In genomic region chr2:7744827-7745226, GRCh38 we compare ENCODE assay signal across 13 cellular contexts.
A peak's percentile ranks its signal among the peaks of the same experiment; 100 is the strongest.
DNase-seq lines count a peak whose midpoint lies in the region; ATAC-seq, FAIRE-seq and TF ChIP-seq lines count a peak whose summit lies in the region.
"Had no signal": no experiment of that assay in that cellular context is flagged by ENCODE, and none has a peak within 500 bp of the region (broad histone marks: within the 10 kb centered on the region; RNA-seq: fewer than 3 reads in every experiment).

No MANE protein-coding gene starts in this region.

- no TSS peak for BruUV-seq in HepG2 (replicated peaks; lab: Mats Ljungman, UMichigan)

- H3K27me3 ChIP-seq in right lobe of liver (no peaks in the 10 kb centered on the region), HepG2 (ENCODE audit: control insufficient read depth in 1 of 2, insufficient read depth in 2 of 2, low read length in 2 of 2) (no peaks in the 10 kb centered on the region)
- H3K27me3 ChIP-seq: BLaER1 treated with 17β-estradiol and CSF1 and Interleukin-3, amounts not matched to agents 10 nM and 100 nM; left lung; neutrophil had no signal

- H3K4me2 ChIP-seq in HepG2 (ENCODE audit: low read depth, low read length), result no peak overlapping the region
- H3K4me2 ChIP-seq: BLaER1 treated with 17β-estradiol and CSF1 and Interleukin-3, amounts not matched to agents 10 nM and 100 nM had no signal

- H3K4me1 Mint-ChIP-seq in T-helper 2 cell treated with Interferon-gamma antibody and Interleukin-4, amounts not matched to agents 5 μg/mL and 100 μg/mL, for 36 hours (ENCODE audit: low read depth), result peaks cover 16% of the 10 kb centered on the region
- no peaks in the 10 kb centered on the region for H3K4me1 Mint-ChIP-seq in type B pancreatic cell (ENCODE audit: unreplicated experiment)

- no peaks in the 10 kb centered on the region for H3K79me2 ChIP-seq in HepG2 (ENCODE audit: insufficient read depth, low read length)

- TF ChIP-seq RAD21 in HepG2 (CRISPR knock-in tag; IDR thresholded peaks at IDR 0.05), result no peak

- H3K27me3 Mint-ChIP-seq in T-helper 2 cell treated with Interferon-gamma antibody and Interleukin-4, amounts not matched to agents 5 μg/mL and 100 μg/mL, for 36 hours (ENCODE audit: low read depth), result no peaks in the 10 kb centered on the region
- no peaks in the 10 kb centered on the region for H3K27me3 Mint-ChIP-seq in type B pancreatic cell

- H3K36me3 Mint-ChIP-seq in T-helper 2 cell treated with Interferon-gamma antibody and Interleukin-4, amounts not matched to agents 5 μg/mL and 100 μg/mL, for 36 hours (ENCODE audit: low read depth), result peaks cover 77% of the 10 kb centered on the region
- no peaks in the 10 kb centered on the region for H3K36me3 Mint-ChIP-seq in type B pancreatic cell

- ATAC-seq in right lobe of liver, result peak; percentile 25 to 62 (median 50)
- ATAC-seq in HepG2, result no peak
- peak; percentile 85 for ATAC-seq in stimulated activated naive CD8-positive, alpha-beta T cell treated with anti-CD3 and anti-CD28 coated beads, Interleukin-15, Interleukin-2, amounts not matched to agents 100 U/mL and 50 U/mL, for 24 hours
- ATAC-seq: left lung had no signal

- WGBS in right lobe of liver (ENCODE audit: insufficient coverage, low coverage, low lambda C conversion rate, missing lambda C conversion rate), result 51% methylated on average over 5 of the region's 5 CpGs
- 15% methylated on average over 5 of the region's 5 CpGs for WGBS in HepG2 (ENCODE audit: low lambda C conversion rate)

- H3K27ac ChIP-seq in right lobe of liver (no peak overlapping the region), HepG2 (ENCODE audit: extremely low read length, insufficient read depth, low read length) (no peak overlapping the region)
- H3K27ac ChIP-seq: BLaER1 treated with 17β-estradiol and CSF1 and Interleukin-3, amounts not matched to agents 10 nM and 100 nM; heart right ventricle; left lung; neutrophil had no signal

- no peak overlapping the region for H3K9ac ChIP-seq in HepG2 (ENCODE audit: insufficient read depth, low read depth, low read length)
- H3K9ac ChIP-seq: BLaER1 treated with 17β-estradiol and CSF1 and Interleukin-3, amounts not matched to agents 10 nM and 100 nM had no signal

- TF ChIP-seq POLR2A in right lobe of liver (IDR thresholded peaks at IDR 0.05) (no peak), HepG2 (IDR thresholded peaks at IDR 0.05; ENCODE audit: insufficient read depth in 1 of 2, low read depth in 2 of 2, low read length in 2 of 2) (no peak)

- TF ChIP-seq CTCF in right lobe of liver (IDR thresholded peaks at IDR 0.05) (no peak), HepG2 (CRISPR knock-in tag; IDR thresholded peaks at IDR 0.05) (no peak), type B pancreatic cell (conservative IDR thresholded peaks at IDR 0.05) (no peak)

- intact Hi-C loops in right lobe of liver (cut with DNase I) (no loop called here), HepG2 (cut with micrococcal nuclease; ENCODE audit: unreplicated experiment) (no loop called here)

- H4K20me1 ChIP-seq in HepG2 (ENCODE audit: insufficient read depth, low read length), result no peaks in the 10 kb centered on the region
- H4K20me1 ChIP-seq: BLaER1 treated with 17β-estradiol and CSF1 and Interleukin-3, amounts not matched to agents 10 nM and 100 nM had no signal

- CTCF ChIA-PET in HepG2 (lab: Yijun Ruan, JAX; ENCODE audit: low intra/inter-chr PET ratio, low total read pairs), result no interaction called here

- H2AFZ ChIP-seq in HepG2 (ENCODE audit: low read length), result no peak overlapping the region

- H3K36me3 ChIP-seq in right lobe of liver (no peaks in the 10 kb centered on the region), HepG2 (replicated peaks in 1 of 2; ENCODE audit: control insufficient read depth in 1 of 2, insufficient read depth in 2 of 2, low read length in 2 of 2) (no peaks in the 10 kb centered on the region)
- H3K36me3 ChIP-seq: BLaER1 treated with 17β-estradiol and CSF1 and Interleukin-3, amounts not matched to agents 10 nM and 100 nM; heart right ventricle; left lung; neutrophil had no signal

- H3K4me1 ChIP-seq in right lobe of liver (peaks cover 0 to 10% (median 0%) of the 10 kb centered on the region in 4 donors), HepG2 (ENCODE audit: insufficient read depth, low read length) (no peaks in the 10 kb centered on the region)
- H3K4me1 ChIP-seq: heart right ventricle, left lung had no signal

- H3K4me3 ChIP-seq in right lobe of liver, result no peak overlapping the region
- H3K4me3 ChIP-seq in HepG2 (replicated peaks in 1 of 3; ENCODE audit: insufficient read depth in 1 of 3, low read depth in 2 of 3, low read length in 3 of 3), result no peak overlapping the region
- H3K4me3 ChIP-seq: BLaER1 treated with 17β-estradiol and CSF1 and Interleukin-3, amounts not matched to agents 10 nM and 100 nM; heart right ventricle; left lung had no signal

- POLR2A ChIA-PET in HepG2 (lab: Yijun Ruan, JAX), result no interaction called here

- no peak for DNase-seq in right lobe of liver
- no peak for DNase-seq in HepG2 (ENCODE audit: low spot score)
- DNase-seq in T-helper 2 cell treated with Interferon-gamma antibody and Interleukin-4, amounts not matched to agents 5 μg/mL and 100 μg/mL, for 36 hours (ENCODE audit: low spot score), result peak; percentile 46
- peak; percentile 12 for DNase-seq in effector CD4-positive, alpha-beta T cell
- peak; percentile 54 for DNase-seq in stimulated activated naive CD8-positive, alpha-beta T cell treated with anti-CD3 and anti-CD28 coated beads, Interleukin-15, Interleukin-2, amounts not matched to agents 100 U/mL and 50 U/mL, for 24 hours
- no peak for DNase-seq in NCI-H2171 treated with DMSO at 0.1 percent for 48 hours (lab: John Stamatoyannopoulos, UW)
- no peak for DNase-seq in SIG-M5 treated with dmso at 0.1 percent for 504 hours (lab: John Stamatoyannopoulos, UW; ENCODE audit: unreplicated experiment)
- DNase-seq in type B pancreatic cell (ENCODE audit: extremely low spot score, unreplicated experiment), result no peak
- DNase-seq: aorta, heart right ventricle, left lung had no signal

- H3K9me3 Mint-ChIP-seq in T-helper 2 cell treated with Interferon-gamma antibody and Interleukin-4, amounts not matched to agents 5 μg/mL and 100 μg/mL, for 36 hours, result peaks cover 76% of the 10 kb centered on the region
- H3K9me3 Mint-ChIP-seq in type B pancreatic cell, result peaks cover 17% of the 10 kb centered on the region

- peak overlapping the region; percentile 60 for H3K27ac Mint-ChIP-seq in T-helper 2 cell treated with Interferon-gamma antibody and Interleukin-4, amounts not matched to agents 5 μg/mL and 100 μg/mL, for 36 hours
- no peak overlapping the region for H3K27ac Mint-ChIP-seq in type B pancreatic cell

- FAIRE-seq in HepG2 (lab: Jason Lieb, UNC), result no peak

- no peak overlapping the region for H3K4me3 Mint-ChIP-seq in T-helper 2 cell treated with Interferon-gamma antibody and Interleukin-4, amounts not matched to agents 5 μg/mL and 100 μg/mL, for 36 hours
- no peak overlapping the region for H3K4me3 Mint-ChIP-seq in type B pancreatic cell

- in situ Hi-C loops in HepG2 (cut with HindIII; ENCODE audit: extremely low pct_ligation_motif_present, low pct_unique_long_range_greater_than_20kb), result no loop called here

- H3K9me3 ChIP-seq in right lobe of liver (no peaks in the 10 kb centered on the region), HepG2 (ENCODE audit: low read length) (no peaks in the 10 kb centered on the region)
- H3K9me3 ChIP-seq: heart right ventricle, left lung, neutrophil had no signal

- TF ChIP-seq EP300 in HepG2 (IDR thresholded peaks at IDR 0.05; ENCODE audit: low read depth in 2 of 2, low read length in 2 of 2) (no peak), HepG2 (CRISPR knock-in tag; IDR thresholded peaks at IDR 0.05; ENCODE audit: borderline replicate concordance) (no peak)

TF ChIP-seq in HepG2, 621 proteins besides CTCF, POLR2A, EP300 and RAD21:
- TF ChIP-seq SAFB2 (CRISPR knock-in tag; IDR thresholded peaks at IDR 0.05; ENCODE audit: borderline replicate concordance, low read depth) (no peak), FIP1L1 (IDR thresholded peaks at IDR 0.05; ENCODE audit: borderline replicate concordance, insufficient read depth, low read depth, low read length) (no peak), BRD4 (CRISPR knock-in tag; IDR thresholded peaks at IDR 0.05) (no peak), TGIF2 (CRISPR knock-in tag; IDR thresholded peaks at IDR 0.05) (no peak), USF2 (IDR thresholded peaks at IDR 0.05; ENCODE audit: low read depth, low read length) (no peak), USF2 (CRISPR knock-in tag; IDR thresholded peaks at IDR 0.05; ENCODE audit: borderline replicate concordance) (no peak), ZNF335 (CRISPR knock-in tag; IDR thresholded peaks at IDR 0.05) (no peak), ZBTB20 (CRISPR knock-in tag; IDR thresholded peaks at IDR 0.05; ENCODE audit: borderline replicate concordance, low read depth) (no peak)

Comparison
In these comparisons a context has a peak if more than half of its experiments do, and no peak if none do; other contexts are left out.
1. DNase-seq: peak in T-helper 2 cell treated with Interferon-gamma antibody and Interleukin-4, amounts not matched to agents 5 μg/mL and 100 μg/mL, for 36 hours (single experiment), effector CD4-positive, alpha-beta T cell (single experiment) and stimulated activated naive CD8-positive, alpha-beta T cell treated with anti-CD3 and anti-CD28 coated beads, Interleukin-15, Interleukin-2, amounts not matched to agents 100 U/mL and 50 U/mL, for 24 hours (single experiment); none in right lobe of liver (0 of 3), HepG2 (single experiment), NCI-H2171 treated with DMSO at 0.1 percent for 48 hours (single experiment), SIG-M5 treated with dmso at 0.1 percent for 504 hours (single experiment) and type B pancreatic cell (single experiment).